Comparison of ENCODE assay signal across 1 cellular context in genomic region chr2:105337122-105338019, GRCh38.
TF ChIP-seq lines count a peak whose summit lies in the region.

Gene C2orf49 (plus strand): TSS chr2:105337540. CDS start chr2:105337588, 48 bp downstream.

TF ChIP-seq in HepG2, 621 proteins besides CTCF, POLR2A, EP300 and RAD21 (continued from another document and continues in another):
- TF ChIP-seq ZNF280B (CRISPR knock-in tag; IDR thresholded peaks at IDR 0.05; ENCODE audit: borderline replicate concordance) (0 out of 2 replicates have a peak, but pooled peaks have one; percentile 67), RBAK (CRISPR knock-in tag; IDR thresholded peaks at IDR 0.05) (no peak), DR1 (CRISPR knock-in tag; IDR thresholded peaks at IDR 0.05) (peak; percentile 64; the same call in 1 of the 2 replicates), ZNF33A (CRISPR knock-in tag; IDR thresholded peaks at IDR 0.05; ENCODE audit: borderline replicate concordance) (no peak), GABPA (IDR thresholded peaks at IDR 0.05; ENCODE audit: low read depth, low read length) (peak; percentile 88), GABPA (CRISPR knock-in tag; IDR thresholded peaks at IDR 0.05; ENCODE audit: low read depth) (peak; percentile 96), SP4 (CRISPR knock-in tag; IDR thresholded peaks at IDR 0.05) (peak; percentile 90), RFX5 (IDR thresholded peaks at IDR 0.05; ENCODE audit: low read depth, low read length) (peak; percentile 73), ZNF350 (CRISPR knock-in tag; IDR thresholded peaks at IDR 0.05; ENCODE audit: borderline replicate concordance, low read depth) (peak; percentile 96), FOXP1 (IDR thresholded peaks at IDR 0.05) (no peak), FOXP1 (CRISPR knock-in tag; IDR thresholded peaks at IDR 0.05) (peak; percentile 5; the same call in 1 of the 2 replicates), ZNF501 (CRISPR knock-in tag; IDR thresholded peaks at IDR 0.05) (peak; percentile 95), IRF2 (CRISPR knock-in tag; IDR thresholded peaks at IDR 0.05) (peak; percentile 86), MAZ (IDR thresholded peaks at IDR 0.05; ENCODE audit: borderline replicate concordance, low read depth, low read length) (0 out of 2 replicates have a peak, but pooled peaks have one; percentile 65), MAZ (CRISPR knock-in tag; IDR thresholded peaks at IDR 0.05; ENCODE audit: low read depth) (no peak; the same call in 1 of the 2 replicates), SMAD9 (CRISPR knock-in tag; IDR thresholded peaks at IDR 0.05) (peak; percentile 73; the same call in 1 of the 2 replicates), MXD4 (CRISPR knock-in tag; IDR thresholded peaks at IDR 0.05) (peak; percentile 83), ZNF264 (CRISPR knock-in tag; IDR thresholded peaks at IDR 0.05) (peak; percentile 20; the same call in 1 of the 2 replicates), ZKSCAN5 (CRISPR knock-in tag; IDR thresholded peaks at IDR 0.05) (no peak), ZNF678 (CRISPR knock-in tag; IDR thresholded peaks at IDR 0.05) (0 out of 2 replicates have a peak, but pooled peaks have one; percentile 34), HNRNPL (IDR thresholded peaks at IDR 0.05; ENCODE audit: low read depth, low read length) (no peak), MYC (CRISPR knock-in tag; IDR thresholded peaks at IDR 0.05; ENCODE audit: borderline replicate concordance) (peak; percentile 83; the same call in 1 of the 2 replicates), ZFP1 (CRISPR knock-in tag; IDR thresholded peaks at IDR 0.05) (peak; percentile 88; the same call in 1 of the 2 replicates), CEBPB (IDR thresholded peaks at IDR 0.05; ENCODE audit: borderline replicate concordance, low read depth, low read length) (0 out of 2 replicates have a peak, but pooled peaks have one; percentile 35), PHF20 (CRISPR knock-in tag; IDR thresholded peaks at IDR 0.05) (peak; percentile 99), TSC22D2 (CRISPR knock-in tag; IDR thresholded peaks at IDR 0.05; ENCODE audit: borderline replicate concordance) (peak; percentile 70; the same call in 1 of the 2 replicates), ZNF207 (IDR thresholded peaks at IDR 0.05; ENCODE audit: borderline replicate concordance) (no peak), ZKSCAN1 (IDR thresholded peaks at IDR 0.05; ENCODE audit: low read length) (no peak), MTF2 (CRISPR knock-in tag; IDR thresholded peaks at IDR 0.05; ENCODE audit: borderline replicate concordance) (no peak), SP2 (CRISPR knock-in tag; IDR thresholded peaks at IDR 0.05) (peak; percentile 53), ZFP36L2 (CRISPR knock-in tag; IDR thresholded peaks at IDR 0.05) (no peak), ZKSCAN8 (CRISPR knock-in tag; IDR thresholded peaks at IDR 0.05; ENCODE audit: borderline replicate concordance) (no peak), FOXA1 (IDR thresholded peaks at IDR 0.05) (no peak), FOXA1 (CRISPR knock-in tag; IDR thresholded peaks at IDR 0.05) (no peak; the same call in 1 of the 2 replicates), SNAPC5 (CRISPR knock-in tag; IDR thresholded peaks at IDR 0.05; ENCODE audit: borderline replicate concordance) (peak; percentile 78; the same call in 1 of the 2 replicates), TEAD3 (CRISPR knock-in tag; optimal IDR thresholded peaks at IDR 0.05; ENCODE audit: borderline replicate concordance) (peak; percentile 87), ZNF883 (CRISPR knock-in tag; IDR thresholded peaks at IDR 0.05; ENCODE audit: not compliant biosample characterization) (peak; percentile 62), CREM (IDR thresholded peaks at IDR 0.05) (peak; percentile 100), CREM (CRISPR knock-in tag; IDR thresholded peaks at IDR 0.05) (peak; percentile 89), TCF7 (IDR thresholded peaks at IDR 0.05; ENCODE audit: low read depth) (no peak), NRL (CRISPR knock-in tag; IDR thresholded peaks at IDR 0.05; ENCODE audit: borderline replicate concordance) (peak; percentile 73; the same call in 1 of the 2 replicates), POGZ (CRISPR knock-in tag; IDR thresholded peaks at IDR 0.05) (peak; percentile 96), SALL1 (CRISPR knock-in tag; IDR thresholded peaks at IDR 0.05) (0 out of 2 replicates have a peak, but pooled peaks have one; percentile 80), NONO (IDR thresholded peaks at IDR 0.05) (no peak), NONO (CRISPR knock-in tag; conservative IDR thresholded peaks at IDR 0.05) (peak; percentile 66), HNRNPLL (IDR thresholded peaks at IDR 0.05; ENCODE audit: low read depth, low read length, poor library complexity, severe bottlenecking) (peak; percentile 61), ZNF639 (CRISPR knock-in tag; conservative IDR thresholded peaks at IDR 0.05) (peak; percentile 75; the same call in 1 of the 2 replicates), KDM2A (CRISPR knock-in tag; IDR thresholded peaks at IDR 0.05; ENCODE audit: borderline replicate concordance, low read depth) (peak; percentile 89), ZNF747 (CRISPR knock-in tag; IDR thresholded peaks at IDR 0.05; ENCODE audit: borderline replicate concordance) (no peak), NAIF1 (CRISPR knock-in tag; IDR thresholded peaks at IDR 0.05; ENCODE audit: borderline replicate concordance) (no peak), ZNF772 (CRISPR knock-in tag; IDR thresholded peaks at IDR 0.05) (no peak), ZSCAN22 (CRISPR knock-in tag; IDR thresholded peaks at IDR 0.05) (peak; percentile 55; the same call in 1 of the 2 replicates), BRCA1 (CRISPR knock-in tag; IDR thresholded peaks at IDR 0.05) (no peak)
- TF ChIP-seq, protein P1, sequence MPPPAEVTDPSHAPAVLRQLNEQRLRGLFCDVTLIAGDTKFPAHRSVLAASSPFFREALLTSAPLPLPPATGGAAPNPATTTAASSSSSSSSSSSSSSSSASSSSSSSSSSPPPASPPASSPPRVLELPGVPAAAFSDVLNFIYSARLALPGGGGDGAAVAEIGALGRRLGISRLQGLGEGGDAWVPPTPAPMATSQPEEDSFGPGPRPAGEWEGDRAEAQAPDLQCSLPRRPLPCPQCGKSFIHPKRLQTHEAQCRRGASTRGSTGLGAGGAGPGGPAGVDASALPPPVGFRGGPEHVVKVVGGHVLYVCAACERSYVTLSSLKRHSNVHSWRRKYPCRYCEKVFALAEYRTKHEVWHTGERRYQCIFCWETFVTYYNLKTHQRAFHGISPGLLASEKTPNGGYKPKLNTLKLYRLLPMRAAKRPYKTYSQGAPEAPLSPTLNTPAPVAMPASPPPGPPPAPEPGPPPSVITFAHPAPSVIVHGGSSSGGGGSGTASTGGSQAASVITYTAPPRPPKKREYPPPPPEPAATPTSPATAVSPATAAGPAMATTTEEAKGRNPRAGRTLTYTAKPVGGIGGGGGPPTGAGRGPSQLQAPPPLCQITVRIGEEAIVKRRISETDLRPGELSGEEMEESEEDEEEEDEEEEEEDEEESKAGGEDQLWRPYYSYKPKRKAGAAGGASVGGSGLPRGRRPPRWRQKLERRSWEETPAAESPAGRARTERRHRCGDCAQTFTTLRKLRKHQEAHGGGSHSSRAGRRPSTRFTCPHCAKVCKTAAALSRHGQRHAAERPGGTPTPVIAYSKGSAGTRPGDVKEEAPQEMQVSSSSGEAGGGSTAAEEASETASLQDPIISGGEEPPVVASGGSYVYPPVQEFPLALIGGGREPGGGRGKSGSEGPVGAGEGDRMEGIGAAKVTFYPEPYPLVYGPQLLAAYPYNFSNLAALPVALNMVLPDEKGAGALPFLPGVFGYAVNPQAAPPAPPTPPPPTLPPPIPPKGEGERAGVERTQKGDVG (CRISPR knock-in tag; IDR thresholded peaks at IDR 0.05; ENCODE audit: borderline replicate concordance): 0 out of 2 replicates have a peak, but pooled peaks have one; percentile 78
- TF ChIP-seq, protein P2, sequence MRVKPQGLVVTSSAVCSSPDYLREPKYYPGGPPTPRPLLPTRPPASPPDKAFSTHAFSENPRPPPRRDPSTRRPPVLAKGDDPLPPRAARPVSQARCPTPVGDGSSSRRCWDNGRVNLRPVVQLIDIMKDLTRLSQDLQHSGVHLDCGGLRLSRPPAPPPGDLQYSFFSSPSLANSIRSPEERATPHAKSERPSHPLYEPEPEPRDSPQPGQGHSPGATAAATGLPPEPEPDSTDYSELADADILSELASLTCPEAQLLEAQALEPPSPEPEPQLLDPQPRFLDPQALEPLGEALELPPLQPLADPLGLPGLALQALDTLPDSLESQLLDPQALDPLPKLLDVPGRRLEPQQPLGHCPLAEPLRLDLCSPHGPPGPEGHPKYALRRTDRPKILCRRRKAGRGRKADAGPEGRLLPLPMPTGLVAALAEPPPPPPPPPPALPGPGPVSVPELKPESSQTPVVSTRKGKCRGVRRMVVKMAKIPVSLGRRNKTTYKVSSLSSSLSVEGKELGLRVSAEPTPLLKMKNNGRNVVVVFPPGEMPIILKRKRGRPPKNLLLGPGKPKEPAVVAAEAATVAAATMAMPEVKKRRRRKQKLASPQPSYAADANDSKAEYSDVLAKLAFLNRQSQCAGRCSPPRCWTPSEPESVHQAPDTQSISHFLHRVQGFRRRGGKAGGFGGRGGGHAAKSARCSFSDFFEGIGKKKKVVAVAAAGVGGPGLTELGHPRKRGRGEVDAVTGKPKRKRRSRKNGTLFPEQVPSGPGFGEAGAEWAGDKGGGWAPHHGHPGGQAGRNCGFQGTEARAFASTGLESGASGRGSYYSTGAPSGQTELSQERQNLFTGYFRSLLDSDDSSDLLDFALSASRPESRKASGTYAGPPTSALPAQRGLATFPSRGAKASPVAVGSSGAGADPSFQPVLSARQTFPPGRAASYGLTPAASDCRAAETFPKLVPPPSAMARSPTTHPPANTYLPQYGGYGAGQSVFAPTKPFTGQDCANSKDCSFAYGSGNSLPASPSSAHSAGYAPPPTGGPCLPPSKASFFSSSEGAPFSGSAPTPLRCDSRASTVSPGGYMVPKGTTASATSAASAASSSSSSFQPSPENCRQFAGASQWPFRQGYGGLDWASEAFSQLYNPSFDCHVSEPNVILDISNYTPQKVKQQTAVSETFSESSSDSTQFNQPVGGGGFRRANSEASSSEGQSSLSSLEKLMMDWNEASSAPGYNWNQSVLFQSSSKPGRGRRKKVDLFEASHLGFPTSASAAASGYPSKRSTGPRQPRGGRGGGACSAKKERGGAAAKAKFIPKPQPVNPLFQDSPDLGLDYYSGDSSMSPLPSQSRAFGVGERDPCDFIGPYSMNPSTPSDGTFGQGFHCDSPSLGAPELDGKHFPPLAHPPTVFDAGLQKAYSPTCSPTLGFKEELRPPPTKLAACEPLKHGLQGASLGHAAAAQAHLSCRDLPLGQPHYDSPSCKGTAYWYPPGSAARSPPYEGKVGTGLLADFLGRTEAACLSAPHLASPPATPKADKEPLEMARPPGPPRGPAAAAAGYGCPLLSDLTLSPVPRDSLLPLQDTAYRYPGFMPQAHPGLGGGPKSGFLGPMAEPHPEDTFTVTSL (CRISPR knock-in tag; IDR thresholded peaks at IDR 0.05; ENCODE audit: borderline replicate concordance): no peak
- TF ChIP-seq, protein P3, sequence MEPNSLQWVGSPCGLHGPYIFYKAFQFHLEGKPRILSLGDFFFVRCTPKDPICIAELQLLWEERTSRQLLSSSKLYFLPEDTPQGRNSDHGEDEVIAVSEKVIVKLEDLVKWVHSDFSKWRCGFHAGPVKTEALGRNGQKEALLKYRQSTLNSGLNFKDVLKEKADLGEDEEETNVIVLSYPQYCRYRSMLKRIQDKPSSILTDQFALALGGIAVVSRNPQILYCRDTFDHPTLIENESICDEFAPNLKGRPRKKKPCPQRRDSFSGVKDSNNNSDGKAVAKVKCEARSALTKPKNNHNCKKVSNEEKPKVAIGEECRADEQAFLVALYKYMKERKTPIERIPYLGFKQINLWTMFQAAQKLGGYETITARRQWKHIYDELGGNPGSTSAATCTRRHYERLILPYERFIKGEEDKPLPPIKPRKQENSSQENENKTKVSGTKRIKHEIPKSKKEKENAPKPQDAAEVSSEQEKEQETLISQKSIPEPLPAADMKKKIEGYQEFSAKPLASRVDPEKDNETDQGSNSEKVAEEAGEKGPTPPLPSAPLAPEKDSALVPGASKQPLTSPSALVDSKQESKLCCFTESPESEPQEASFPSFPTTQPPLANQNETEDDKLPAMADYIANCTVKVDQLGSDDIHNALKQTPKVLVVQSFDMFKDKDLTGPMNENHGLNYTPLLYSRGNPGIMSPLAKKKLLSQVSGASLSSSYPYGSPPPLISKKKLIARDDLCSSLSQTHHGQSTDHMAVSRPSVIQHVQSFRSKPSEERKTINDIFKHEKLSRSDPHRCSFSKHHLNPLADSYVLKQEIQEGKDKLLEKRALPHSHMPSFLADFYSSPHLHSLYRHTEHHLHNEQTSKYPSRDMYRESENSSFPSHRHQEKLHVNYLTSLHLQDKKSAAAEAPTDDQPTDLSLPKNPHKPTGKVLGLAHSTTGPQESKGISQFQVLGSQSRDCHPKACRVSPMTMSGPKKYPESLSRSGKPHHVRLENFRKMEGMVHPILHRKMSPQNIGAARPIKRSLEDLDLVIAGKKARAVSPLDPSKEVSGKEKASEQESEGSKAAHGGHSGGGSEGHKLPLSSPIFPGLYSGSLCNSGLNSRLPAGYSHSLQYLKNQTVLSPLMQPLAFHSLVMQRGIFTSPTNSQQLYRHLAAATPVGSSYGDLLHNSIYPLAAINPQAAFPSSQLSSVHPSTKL (CRISPR knock-in tag; IDR thresholded peaks at IDR 0.05): peak; percentile 73
